In the genomic region with DNA sequence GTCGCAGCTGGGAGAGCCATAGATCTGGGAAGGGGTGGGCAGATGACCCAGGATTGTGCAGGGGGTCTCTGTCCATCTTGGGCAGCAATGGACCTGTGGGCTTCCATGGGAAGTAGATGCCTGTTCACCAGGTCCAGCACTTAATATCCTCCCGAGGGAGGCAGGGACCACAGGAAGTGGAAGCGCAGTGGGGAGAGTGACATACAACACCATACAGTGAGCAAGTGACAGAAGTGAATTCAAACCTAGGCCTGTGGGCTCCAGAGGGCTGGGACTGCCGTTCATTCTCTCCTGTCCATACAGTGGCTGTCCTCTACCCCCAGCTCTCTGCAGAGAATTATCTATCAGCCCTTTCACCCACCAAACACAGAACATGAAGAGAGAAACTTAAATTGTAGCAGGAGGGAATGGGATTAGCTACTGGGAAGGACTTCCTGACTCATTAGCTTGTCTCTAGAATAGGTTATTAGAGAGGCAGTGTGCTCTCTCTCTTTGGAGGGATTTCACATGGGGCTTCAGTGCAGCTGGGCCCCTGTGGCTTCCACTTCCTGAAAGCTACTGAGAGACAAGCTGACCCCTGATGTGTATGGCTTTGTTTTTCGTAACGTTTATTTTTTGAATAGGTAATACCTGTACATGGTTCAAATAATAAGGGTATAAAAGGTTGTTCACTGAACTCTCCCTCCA, we compare ENCODE assay signal across 2 cellular contexts.
TF ChIP-seq lines count a peak whose summit lies in the region.

No MANE protein-coding gene starts in this region.

TF ChIP-seq in A549, 52 proteins besides CTCF, POLR2A, EP300 and RAD21 (continued from another document):
- TF ChIP-seq REST (IDR thresholded peaks at IDR 0.05) (no peak), MAFK (IDR thresholded peaks at IDR 0.05; ENCODE audit: partially characterized antibody) (no peak), HES2 (IDR thresholded peaks at IDR 0.05) (no peak), PHF8 (IDR thresholded peaks at IDR 0.05; ENCODE audit: borderline replicate concordance, low read depth) (no peak)
- TF ChIP-seq, protein P1, sequence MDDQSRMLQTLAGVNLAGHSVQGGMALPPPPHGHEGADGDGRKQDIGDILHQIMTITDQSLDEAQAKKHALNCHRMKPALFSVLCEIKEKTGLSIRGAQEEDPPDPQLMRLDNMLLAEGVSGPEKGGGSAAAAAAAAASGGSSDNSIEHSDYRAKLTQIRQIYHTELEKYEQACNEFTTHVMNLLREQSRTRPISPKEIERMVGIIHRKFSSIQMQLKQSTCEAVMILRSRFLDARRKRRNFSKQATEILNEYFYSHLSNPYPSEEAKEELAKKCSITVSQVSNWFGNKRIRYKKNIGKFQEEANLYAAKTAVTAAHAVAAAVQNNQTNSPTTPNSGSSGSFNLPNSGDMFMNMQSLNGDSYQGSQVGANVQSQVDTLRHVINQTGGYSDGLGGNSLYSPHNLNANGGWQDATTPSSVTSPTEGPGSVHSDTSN (IDR thresholded peaks at IDR 0.05), result no peak

TF ChIP-seq in GM23338, 12 proteins besides CTCF, POLR2A, EP300 and RAD21 (continued from another document):
- TF ChIP-seq ZNF462 (CRISPR knock-in tag; IDR thresholded peaks at IDR 0.05), result no peak
- TF ChIP-seq JUNB (IDR thresholded peaks at IDR 0.05; ENCODE audit: unreplicated experiment), result no peak
- no peak for TF ChIP-seq NANOG (IDR thresholded peaks at IDR 0.05; ENCODE audit: borderline replicate concordance)
- TF ChIP-seq POLR2AphosphoS5 (IDR thresholded peaks at IDR 0.05; ENCODE audit: low read depth), result no peak
- TF ChIP-seq STAT1 (IDR thresholded peaks at IDR 0.05; ENCODE audit: unreplicated experiment), result no peak
- no peak for TF ChIP-seq ZNF114 (CRISPR knock-in tag; IDR thresholded peaks at IDR 0.05)
- TF ChIP-seq, protein P2, sequence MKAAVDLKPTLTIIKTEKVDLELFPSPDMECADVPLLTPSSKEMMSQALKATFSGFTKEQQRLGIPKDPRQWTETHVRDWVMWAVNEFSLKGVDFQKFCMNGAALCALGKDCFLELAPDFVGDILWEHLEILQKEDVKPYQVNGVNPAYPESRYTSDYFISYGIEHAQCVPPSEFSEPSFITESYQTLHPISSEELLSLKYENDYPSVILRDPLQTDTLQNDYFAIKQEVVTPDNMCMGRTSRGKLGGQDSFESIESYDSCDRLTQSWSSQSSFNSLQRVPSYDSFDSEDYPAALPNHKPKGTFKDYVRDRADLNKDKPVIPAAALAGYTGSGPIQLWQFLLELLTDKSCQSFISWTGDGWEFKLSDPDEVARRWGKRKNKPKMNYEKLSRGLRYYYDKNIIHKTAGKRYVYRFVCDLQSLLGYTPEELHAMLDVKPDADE (IDR thresholded peaks at IDR 0.05), result no peak
- TF ChIP-seq ZNF331 (CRISPR knock-in tag; IDR thresholded peaks at IDR 0.05; ENCODE audit: low read depth), result no peak
